Comparison of ENCODE assay signal across 8 cellular contexts in the genomic region with DNA sequence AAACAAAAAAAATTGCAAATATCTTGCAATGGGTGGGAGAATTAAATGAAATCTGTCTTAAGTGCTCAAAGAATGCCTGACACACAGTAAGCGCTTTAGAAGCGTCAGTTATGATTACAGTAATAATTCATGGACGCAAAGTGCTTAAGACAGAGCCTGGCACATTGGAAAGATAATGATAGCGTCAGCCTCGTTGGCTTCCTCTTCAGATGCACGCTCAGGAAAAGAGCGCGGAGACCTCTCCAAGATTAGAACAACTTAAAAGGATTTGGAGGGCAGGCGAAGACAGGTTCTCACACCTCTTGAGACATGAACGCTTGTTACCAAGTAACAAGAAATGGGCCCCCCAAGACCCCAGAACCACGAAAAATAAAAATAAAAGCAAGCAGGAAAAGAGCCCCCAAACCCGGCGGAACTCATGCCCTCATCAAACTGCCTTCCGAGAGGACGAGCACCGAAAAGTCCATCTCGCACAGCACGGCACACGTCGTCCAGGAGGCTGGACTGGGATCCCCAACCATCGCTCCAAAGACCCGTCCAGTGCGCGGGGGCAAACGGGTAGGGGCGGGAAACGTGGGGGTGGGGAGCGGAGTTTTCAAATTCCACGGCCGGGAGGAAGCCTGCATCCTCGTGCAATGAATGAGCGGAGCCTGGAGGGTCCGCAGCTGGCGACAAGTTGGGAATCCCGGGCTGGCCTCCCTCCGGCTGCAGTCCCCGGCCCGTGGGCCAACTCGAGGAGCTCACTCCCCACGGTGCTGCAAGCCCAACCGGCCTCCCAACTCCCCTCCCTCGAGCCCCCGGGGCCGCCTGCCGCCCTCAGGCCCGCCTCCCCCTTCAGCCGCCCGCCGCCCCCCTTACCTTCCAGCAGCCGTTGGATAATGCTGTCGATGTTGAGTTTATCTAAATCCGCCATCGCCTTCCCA. TPM values are rescaled to one million over a fixed set of nuclear protein-coding genes. Genes with fewer than 3 reads are reported as not detected.
A peak's percentile ranks its signal among the peaks of the same experiment; 100 is the strongest.
DNase-seq lines count a peak whose midpoint lies in the region; ATAC-seq, FAIRE-seq and TF ChIP-seq lines count a peak whose summit lies in the region.

No MANE protein-coding gene starts in this region.

- H3K79me2 ChIP-seq in OCI-LY7 (ENCODE audit: insufficient read depth, low read depth, low read length) (peaks cover 65% of the 10 kb centered on the region), K562 (ENCODE audit: control insufficient read depth, insufficient read depth, low read length) (peaks cover 57% of the 10 kb centered on the region)

- DNase-seq in AG04450 (ENCODE audit: low read depth, low spot score) (no peak), OCI-LY7 (ENCODE audit: low spot score) (peak; percentile 57), K562 (ENCODE audit: extremely low read depth in 1 of 4, low spot score in 3 of 4) (peak in 2 of 4 experiments; percentile 46 to 69), iPS-NIHi11 (ENCODE audit: low spot score) (peak; percentile 55), frontal cortex (ENCODE audit: low spot score in 2 of 2) (no peak)

- H3K4me3 ChIP-seq in AG04450 (ENCODE audit: low read depth, low read length): peak overlapping the region; percentile 96
- H3K4me3 ChIP-seq in OCI-LY7 (ENCODE audit: low read depth, low read length, poor library complexity, severe bottlenecking): peak overlapping the region; percentile 86
- H3K4me3 ChIP-seq in K562: peak overlapping the region; percentile 85
- peak overlapping the region; percentile 81 for H3K4me3 ChIP-seq in skeletal muscle satellite cell (ENCODE audit: low read length)

- BruUV-seq in OCI-LY7 (replicated peaks; lab: Mats Ljungman, UMichigan) (no TSS peak), K562 (replicated peaks; lab: Mats Ljungman, UMichigan) (no TSS peak)

- no peak for TF ChIP-seq POLR2A in K562 (conservative IDR thresholded peaks at IDR 0.05)

- in situ Hi-C loops in K562 (cut with MboI): no loop called here

- TF ChIP-seq CTCF in AG04450 (IDR thresholded peaks at IDR 0.05; ENCODE audit: low read depth, low read length) (no peak), OCI-LY7 (conservative IDR thresholded peaks at IDR 0.05; ENCODE audit: low read length) (no peak), K562 (IDR thresholded peaks at IDR 0.05 in 2 of 3, conservative IDR thresholded peaks at IDR 0.05 in 1 of 3; ENCODE audit: insufficient read depth in 2 of 3, low read depth in 1 of 3, low read length in 3 of 3) (no peak)

- WGBS in K562 (ENCODE audit: insufficient coverage, low coverage, missing lambda C conversion rate): 2% methylated on average over 37 of the region's 53 CpGs

- FAIRE-seq in K562 (lab: Jason Lieb, UNC) (peak; percentile 64), frontal cortex (lab: Jason Lieb, UNC) (no peak)

- H3K4me2 ChIP-seq in OCI-LY7 (ENCODE audit: low read length): peak overlapping the region; percentile 83
- peak overlapping the region; percentile 82 for H3K4me2 ChIP-seq in K562 (ENCODE audit: insufficient read depth, low read length)
- H3K4me2 ChIP-seq in skeletal muscle satellite cell (ENCODE audit: low read length): peak overlapping the region; percentile 89

- H2AFZ ChIP-seq in OCI-LY7 (ENCODE audit: low read length) (no peak overlapping the region), K562 (ENCODE audit: low read depth, low read length) (peak overlapping the region; percentile 57; the same call in 1 of the 2 replicates)

- H3K4me1 ChIP-seq in OCI-LY7 (ENCODE audit: insufficient read depth, low read length, poor library complexity, severe bottlenecking): peaks cover 46% of the 10 kb centered on the region
- peaks cover 23 to 33% of the 10 kb centered on the region in 2 experiments for H3K4me1 ChIP-seq in K562 (replicated peaks in 1 of 2; ENCODE audit: control insufficient read depth in 2 of 2, insufficient read depth in 2 of 2, low read length in 2 of 2)
- peaks cover 60% of the 10 kb centered on the region for H3K4me1 ChIP-seq in skeletal muscle satellite cell (ENCODE audit: control insufficient read depth, insufficient read depth, low read length)

- peaks cover 3% of the 10 kb centered on the region for H3K9me1 ChIP-seq in K562 (ENCODE audit: control insufficient read depth, insufficient read depth, low read length)

- POLR2A ChIA-PET in AG04450 (lab: Yijun Ruan, JAX) (interaction anchor here (0.6 kb wide), 1 partner anchor 844 kb away, joined by 5 read pairs; no protein-coding TSS in a partner anchor), OCI-LY7 (lab: Charles Lee) (interaction anchor here (0.9 to 2.2 kb wide), 8 partner anchors 9 to 146 kb away, joined by 3 to 5 read pairs (median 4); no protein-coding TSS in a partner anchor), K562 (lab: Yijun Ruan, JAX) (interaction anchor here (0.7 to 1.3 kb wide), 7 partner anchors 8 to 104 kb away, joined by 3 to 11 read pairs (median 5); a partner anchor contains a TSS)

- intact Hi-C loops in OCI-LY7 (cut with micrococcal nuclease; ENCODE audit: unreplicated experiment) (loop anchor here (1.0 to 5.0 kb wide), 3 partner anchors 37 to 115 kb away; no protein-coding TSS in a partner anchor), K562 (cut with micrococcal nuclease) (loop anchor here (5.0 kb wide), 1 partner anchor 85 kb away; no protein-coding TSS in a partner anchor)

- H3K27ac ChIP-seq in AG04450 (ENCODE audit: low read depth, low read length) (no peak overlapping the region), OCI-LY7 (ENCODE audit: low read depth, low read length, poor library complexity, severe bottlenecking) (peak overlapping the region; percentile 62), K562 (ENCODE audit: extremely low read depth, low read depth, low read length) (peak overlapping the region; percentile 87)

- H4K20me1 ChIP-seq in OCI-LY7 (ENCODE audit: insufficient read depth, low read length) (peaks cover 36% of the 10 kb centered on the region), K562 (replicated peaks; ENCODE audit: control insufficient read depth, insufficient read depth, low read length) (peaks cover 37% of the 10 kb centered on the region)

- TF ChIP-seq RAD21 in K562 (CRISPR knock-in tag; conservative IDR thresholded peaks at IDR 0.05 in 1 of 2, IDR thresholded peaks at IDR 0.05 in 1 of 2): no peak

- peak; percentile 9 for ATAC-seq in GM18498 (IDR thresholded peaks at IDR 0.05; ENCODE audit: unreplicated experiment)
- peak; percentile 29 for ATAC-seq in HG03342 (IDR thresholded peaks at IDR 0.05; ENCODE audit: unreplicated experiment)
- ATAC-seq in K562: peak; percentile 61

- H3K9me2 ChIP-seq in OCI-LY7 (ENCODE audit: insufficient read depth, low read length): no peaks in the 10 kb centered on the region

- no peak for TF ChIP-seq EP300 in K562 (IDR thresholded peaks at IDR 0.05; ENCODE audit: low read length)

- no peaks in the 10 kb centered on the region for H3K9me3 ChIP-seq in AG04450 (ENCODE audit: control insufficient read depth, insufficient read depth, low read length)
- H3K9me3 ChIP-seq in OCI-LY7 (ENCODE audit: low read length): no peaks in the 10 kb centered on the region
- H3K9me3 ChIP-seq in K562 (replicated peaks; ENCODE audit: control insufficient read depth, insufficient read depth, low read depth, low read length): no peaks in the 10 kb centered on the region
- no peaks in the 10 kb centered on the region for H3K9me3 ChIP-seq in skeletal muscle satellite cell (replicated peaks; ENCODE audit: low read length)

- CTCF ChIA-PET in AG04450 (lab: Charles Lee) (no interaction called here), OCI-LY7 (lab: Charles Lee; ENCODE audit: unreplicated experiment) (no interaction called here), K562 (lab: Yijun Ruan, JAX; ENCODE audit: low intra/inter-chr PET ratio) (no interaction called here)

- H3K27me3 ChIP-seq in AG04450 (ENCODE audit: control insufficient read depth, insufficient read depth, low read length): no peaks in the 10 kb centered on the region
- no peaks in the 10 kb centered on the region for H3K27me3 ChIP-seq in K562 (ENCODE audit: control insufficient read depth in 2 of 2, insufficient read depth in 2 of 2, low read length in 2 of 2)
- H3K27me3 ChIP-seq in skeletal muscle satellite cell (ENCODE audit: control insufficient read depth, insufficient read depth, low read length): no peaks in the 10 kb centered on the region

- H3K36me3 ChIP-seq in OCI-LY7 (ENCODE audit: insufficient read depth, low read length) (peaks cover 47% of the 10 kb centered on the region), K562 (ENCODE audit: control insufficient read depth, insufficient read depth, low read length) (peaks cover 35% of the 10 kb centered on the region), skeletal muscle satellite cell (ENCODE audit: insufficient read depth, low read length) (no peaks in the 10 kb centered on the region)

- H3K9ac ChIP-seq in K562 (ENCODE audit: insufficient read depth in 1 of 2, low read depth in 2 of 2, low read length in 2 of 2) (peak overlapping the region; percentile 73 to 100), skeletal muscle satellite cell (ENCODE audit: low read depth, low read length) (peak overlapping the region; percentile 91)

RNA-seq across cellular contexts. Expression of a gene that starts 0.6 kb away (rescaled TPM):
- 112 and 167 TPM in 2 replicates for polyA plus RNA-seq in AG04450 (2011; rRNA removed)
- polyA minus RNA-seq in AG04450 (2011; rRNA and poly(A)+ RNA removed): 66.0 and 90.2 TPM in 2 replicates
- 140 and 146 TPM in 2 replicates for total RNA-seq in OCI-LY7 (2014; rRNA removed; shearing (Covaris generic))
- total RNA-seq in OCI-LY7 (2022): 264 and 275 TPM in 2 replicates
- 91.4 and 203 TPM in 2 replicates for total RNA-seq in K562 (2011; cell fraction: chromatin; rRNA removed; ENCODE audit: low replicate concordance)
- 57.5 and 69.1 TPM in 2 replicates for total RNA-seq in K562 (2011; cell fraction: nucleolus; rRNA removed)
- 128 and 212 TPM in 2 replicates for total RNA-seq in K562 (2011; cell fraction: nucleoplasm; rRNA removed)
- total RNA-seq in K562 (2014; rRNA removed): 153 and 181 TPM in 2 replicates
- 203 and 241 TPM in 2 replicates for total RNA-seq in K562 (2014; rRNA removed; fragmentation: Illumina TruSeq; extraction: Trizol)
- total RNA-seq in K562 (2015; rRNA removed; fragmentation: Illumina TruSeq; extraction: Trizol): 182 and 195 TPM in 2 replicates
- 178 and 197 TPM in 2 replicates for total RNA-seq in K562 (2021)
- 223 and 280 TPM in 2 replicates for polyA plus RNA-seq in K562 (2011; rRNA removed)
- 55.3 and 113 TPM in 2 replicates for polyA plus RNA-seq in K562 (2011; cell fraction: cytosol; rRNA removed)
- polyA plus RNA-seq in K562 (2011; cell fraction: nucleus; rRNA removed): 73.0 and 117 TPM in 2 replicates
- polyA plus RNA-seq in K562 (2012): 169 and 223 TPM in 2 replicates
- 247 and 286 TPM in 2 replicates for polyA plus RNA-seq in K562 (2014; fragmentation: Illumina TruSeq; extraction: Trizol)
- 10 to 100 TPM; 67.4 to 76.3 TPM for polyA plus RNA-seq in K562 (2014; fragmentation: Nextera tagmentation; extraction: Ambion mirVana)
- polyA plus RNA-seq in K562 (2014; rRNA removed): 184 and 189 TPM in 2 replicates
- polyA minus RNA-seq in K562 (2011; rRNA and poly(A)+ RNA removed): 168 and 213 TPM in 2 replicates
- 76.7 and 92.6 TPM in 2 replicates for polyA minus RNA-seq in K562 (2011; cell fraction: cytosol; rRNA and poly(A)+ RNA removed)
- 44.8 and 82.3 TPM in 2 replicates for polyA minus RNA-seq in K562 (2011; cell fraction: nucleus; rRNA and poly(A)+ RNA removed)
- total RNA-seq in skeletal muscle satellite cell (2012; rRNA removed): 90.0 and 96.8 TPM in 2 replicates
- 140 TPM for total RNA-seq in frontal cortex

RNA-seq across cellular contexts. Expression of a gene that starts 53.1 kb away (rescaled TPM):
- polyA plus RNA-seq in AG04450 (2011; rRNA removed) (6.5 and 6.9 TPM in 2 replicates), K562 (2011; rRNA removed) (0.25 and 4.6 TPM in 2 replicates), K562 (2014; fragmentation: Illumina TruSeq; extraction: Trizol) (1.4 and 1.8 TPM in 2 replicates), K562 (2014; fragmentation: Nextera tagmentation; extraction: Ambion mirVana) (under 1 TPM; 0.21 to 0.24 TPM), K562 (2014; rRNA removed) (0.74 and 0.90 TPM in 2 replicates)
- polyA minus RNA-seq in AG04450 (2011; rRNA and poly(A)+ RNA removed): 3.0 and 3.3 TPM in 2 replicates
- 6.4 and 9.3 TPM in 2 replicates for total RNA-seq in OCI-LY7 (2014; rRNA removed; shearing (Covaris generic))
- total RNA-seq in OCI-LY7 (2022) (4.5 and 4.9 TPM in 2 replicates), K562 (2014; rRNA removed) (0.50 and 1.4 TPM in 2 replicates), K562 (2014; rRNA removed; fragmentation: Illumina TruSeq; extraction: Trizol) (0.61 and 0.91 TPM in 2 replicates), K562 (2015; rRNA removed; fragmentation: Illumina TruSeq; extraction: Trizol) (1.0 and 1.6 TPM in 2 replicates), K562 (2021) (0.87 and 1.4 TPM in 2 replicates), frontal cortex (7.3 TPM)
- 0.93 and 3.1 TPM in 2 replicates for total RNA-seq in K562 (2011; cell fraction: chromatin; rRNA removed; ENCODE audit: low replicate concordance)
- 0.92 and 1.3 TPM in 2 replicates for total RNA-seq in K562 (2011; cell fraction: nucleolus; rRNA removed)
- 1.0 and 1.2 TPM in 2 replicates for total RNA-seq in K562 (2011; cell fraction: nucleoplasm; rRNA removed)
- polyA plus RNA-seq in K562 (2011; cell fraction: cytosol; rRNA removed): 0.55 and 3.7 TPM in 2 replicates
- polyA plus RNA-seq in K562 (2011; cell fraction: nucleus; rRNA removed): 0.54 and 2.5 TPM in 2 replicates
- polyA plus RNA-seq in K562 (2012): 2.4 and 6.2 TPM in 2 replicates
- 0.42 and 2.5 TPM in 2 replicates for polyA minus RNA-seq in K562 (2011; rRNA and poly(A)+ RNA removed)
- polyA minus RNA-seq in K562 (2011; cell fraction: cytosol; rRNA and poly(A)+ RNA removed): 1.2 TPM in 1 of 2 replicates, not detected in the other
- 0.27 and 0.89 TPM in 2 replicates for polyA minus RNA-seq in K562 (2011; cell fraction: nucleus; rRNA and poly(A)+ RNA removed)
- total RNA-seq in skeletal muscle satellite cell (2012; rRNA removed): 0.51 and 1.1 TPM in 2 replicates

Comparison
In these comparisons a context has a peak if more than half of its experiments do, and no peak if none do; other contexts are left out.
1. DNase-seq: peak in OCI-LY7 (single experiment) and iPS-NIHi11 (single experiment); none in AG04450 (single experiment) and frontal cortex (0 of 2).
2. ATAC-seq: peak in every context shown above with its lines; median percentile 61 in K562; 29 in HG03342; 9 in GM18498.
3. Peak in every context shown above with its lines, with median percentiles within 50 percentile points of each other: H3K4me3 ChIP-seq and H3K4me2 ChIP-seq.